12 cellular contexts compared by ENCODE assay signal in genomic region chr19:3479819-3480215, GRCh38. TPM values are rescaled to one million over a fixed set of nuclear protein-coding genes. Genes with fewer than 3 reads are reported as not detected.
DNase-seq lines count a peak whose midpoint lies in the region; ATAC-seq and TF ChIP-seq lines count a peak whose summit lies in the region.
"Had no signal": no experiment of that assay in that cellular context is flagged by ENCODE, and none has a peak within 500 bp of the region (broad histone marks: within the 10 kb centered on the region; RNA-seq: fewer than 3 reads in every experiment).

No MANE protein-coding gene starts in this region.

- H2AFZ ChIP-seq in mammary epithelial cell (ENCODE audit: low read depth, low read length): no peak overlapping the region

- H3K9ac ChIP-seq in mammary epithelial cell (ENCODE audit: insufficient read depth, low read length): no peak overlapping the region

- in situ Hi-C loops in mammary epithelial cell (cut with MboI; ENCODE audit: low sequenced_read_pairs in 2 of 2) (loop anchor here (10.0 to 25.0 kb wide), 2 partner anchors 155 to 518 kb away; no protein-coding TSS in a partner anchor), KBM-7 (cut with MboI; ENCODE audit: low pct_unique_long_range_greater_than_20kb, low sequenced_read_pairs) (no loop called here)

- no peaks in the 10 kb centered on the region for H3K9me3 ChIP-seq in mammary epithelial cell (replicated peaks; ENCODE audit: insufficient read depth, low read length)
- H3K9me3 ChIP-seq: gastroesophageal sphincter had no signal

- DNase-seq in T-helper 2 cell: peak in 3 of 5 experiments; percentile 20 to 43 (median 23)
- DNase-seq in T-helper 2 cell treated with Interferon-gamma antibody and Interleukin-4, amounts not matched to agents 5 μg/mL and 100 μg/mL, for 36 hours (ENCODE audit: low spot score): no peak
- DNase-seq in NCI-H69 (lab: John Stamatoyannopoulos, UW): peak; percentile 71
- DNase-seq in mammary epithelial cell: no peak
- DNase-seq in nephron progenitor cell: peak; percentile 39
- no peak for DNase-seq in KBM-7
- DNase-seq: NCI-H187 treated with DMSO at 0.1 percent for 48 hours had no signal

- H3K4me3 ChIP-seq in mammary epithelial cell (replicated peaks in 1 of 3; ENCODE audit: insufficient read depth in 1 of 3, low read depth in 2 of 3, low read length in 3 of 3): peak overlapping the region in 1 of 3 experiments; percentile 22
- H3K4me3 ChIP-seq: gastroesophageal sphincter had no signal

- intact Hi-C loops in mammary epithelial cell (cut with micrococcal nuclease): no loop called here

- WGBS in mammary epithelial cell (ENCODE audit: low coverage, missing lambda C conversion rate): no CpG with 5 or more reads among the region's 10 CpGs

- peak overlapping the region; percentile 46 for H3K4me2 ChIP-seq in mammary epithelial cell (ENCODE audit: insufficient read depth, low read depth, low read length)

- H3K36me3 ChIP-seq in mammary epithelial cell (ENCODE audit: insufficient read depth, low read length): no peaks in the 10 kb centered on the region
- H3K36me3 ChIP-seq: gastroesophageal sphincter had no signal

- peaks cover 17% of the 10 kb centered on the region for H3K4me1 Mint-ChIP-seq in T-helper 2 cell treated with Interferon-gamma antibody and Interleukin-4, amounts not matched to agents 5 μg/mL and 100 μg/mL, for 36 hours (ENCODE audit: low read depth)
- peaks cover 24% of the 10 kb centered on the region for H3K4me1 Mint-ChIP-seq in nephron progenitor cell
- H3K4me1 Mint-ChIP-seq: brain had no signal

- no peak overlapping the region for H3K27ac Mint-ChIP-seq in T-helper 2 cell treated with Interferon-gamma antibody and Interleukin-4, amounts not matched to agents 5 μg/mL and 100 μg/mL, for 36 hours
- no peak overlapping the region for H3K27ac Mint-ChIP-seq in nephron progenitor cell
- H3K27ac Mint-ChIP-seq: brain had no signal

- no peak overlapping the region for H3K4me3 Mint-ChIP-seq in T-helper 2 cell treated with Interferon-gamma antibody and Interleukin-4, amounts not matched to agents 5 μg/mL and 100 μg/mL, for 36 hours
- no peak overlapping the region for H3K4me3 Mint-ChIP-seq in nephron progenitor cell
- H3K4me3 Mint-ChIP-seq: brain had no signal

- ATAC-seq in HG03520 (IDR thresholded peaks at IDR 0.05; ENCODE audit: unreplicated experiment) (no peak), GM21529 (IDR thresholded peaks at IDR 0.05; ENCODE audit: unreplicated experiment) (no peak)
- ATAC-seq: gastroesophageal sphincter had no signal

- no peaks in the 10 kb centered on the region for H3K27me3 ChIP-seq in mammary epithelial cell (ENCODE audit: insufficient read depth, low read length)

- no peak overlapping the region for H3K27ac ChIP-seq in mammary epithelial cell (ENCODE audit: insufficient read depth, low read depth, low read length)
- H3K27ac ChIP-seq: gastroesophageal sphincter had no signal

- peaks cover 5% of the 10 kb centered on the region for H3K4me1 ChIP-seq in mammary epithelial cell (ENCODE audit: insufficient read depth, low read length)
- H3K4me1 ChIP-seq: gastroesophageal sphincter had no signal

- no peaks in the 10 kb centered on the region for H3K36me3 Mint-ChIP-seq in T-helper 2 cell treated with Interferon-gamma antibody and Interleukin-4, amounts not matched to agents 5 μg/mL and 100 μg/mL, for 36 hours (ENCODE audit: low read depth)
- H3K36me3 Mint-ChIP-seq in nephron progenitor cell (ENCODE audit: low read depth): no peaks in the 10 kb centered on the region
- H3K36me3 Mint-ChIP-seq: brain had no signal

- H3K9me3 Mint-ChIP-seq in T-helper 2 cell treated with Interferon-gamma antibody and Interleukin-4, amounts not matched to agents 5 μg/mL and 100 μg/mL, for 36 hours: no peaks in the 10 kb centered on the region
- H3K9me3 Mint-ChIP-seq in nephron progenitor cell: no peaks in the 10 kb centered on the region

- BruUV-seq in mammary epithelial cell (replicated peaks; lab: Mats Ljungman, UMichigan): no TSS peak

- H3K79me2 ChIP-seq in mammary epithelial cell (ENCODE audit: insufficient read depth, low read length): no peaks in the 10 kb centered on the region

- CTCF ChIA-PET in mammary epithelial cell (lab: Charles Lee; ENCODE audit: low non-redundant PET): interaction anchor here (0.6 kb wide), 1 partner anchor 174 kb away, joined by 3 read pairs; no protein-coding TSS in a partner anchor

- dilution Hi-C loops in mammary epithelial cell (cut with HindIII; ENCODE audit: low sequenced_read_pairs): no loop called here

- TF ChIP-seq CTCF in mammary epithelial cell (conservative IDR thresholded peaks at IDR 0.05 in 1 of 2, IDR thresholded peaks at IDR 0.05 in 1 of 2; ENCODE audit: extremely low read depth in 1 of 2, insufficient read depth in 1 of 2, low read depth in 1 of 2, low read length in 2 of 2) (no peak), nephron progenitor cell (IDR thresholded peaks at IDR 0.05) (no peak)

- H4K20me1 ChIP-seq in mammary epithelial cell (ENCODE audit: insufficient read depth, low read length): no peaks in the 10 kb centered on the region

- H3K27me3 Mint-ChIP-seq in T-helper 2 cell treated with Interferon-gamma antibody and Interleukin-4, amounts not matched to agents 5 μg/mL and 100 μg/mL, for 36 hours (ENCODE audit: low read depth): peaks cover 2% of the 10 kb centered on the region
- H3K27me3 Mint-ChIP-seq in nephron progenitor cell (ENCODE audit: low read depth, poor library complexity): peaks cover 34% of the 10 kb centered on the region

RNA-seq across cellular contexts. Expression of gene SMIM24, which starts 0.5 kb away (rescaled TPM):
- 1 to 10 TPM in 1 of 2 donors, not detected in 1; 2.7 TPM for total RNA-seq in mammary epithelial cell
- polyA plus RNA-seq in mammary epithelial cell: 0.90 TPM
- not detected for polyA minus RNA-seq in mammary epithelial cell
- total RNA-seq: gastroesophageal sphincter had no signal

RNA-seq across cellular contexts. Expression of gene SMIM44, which starts 3.4 kb away (rescaled TPM):
- 1 to 10 TPM in 1 of 2 donors, not detected in 1; 2.7 TPM for total RNA-seq in mammary epithelial cell
- not detected for polyA plus RNA-seq in mammary epithelial cell
- not detected for polyA minus RNA-seq in mammary epithelial cell
- total RNA-seq: gastroesophageal sphincter had no signal
- polyA plus RNA-seq: BJ had no signal

RNA-seq across cellular contexts. Expression of gene DOHH, which starts 20.7 kb away (rescaled TPM):
- total RNA-seq in mammary epithelial cell: 10 to 100 TPM; 11.7 to 14.7 TPM
- polyA plus RNA-seq in mammary epithelial cell: 11.0 TPM
- 3.4 TPM for polyA minus RNA-seq in mammary epithelial cell

RNA-seq across cellular contexts. Expression of gene FZR1, which starts 26.3 kb away (rescaled TPM):
- 10 to 100 TPM; 49.8 to 55.0 TPM for total RNA-seq in mammary epithelial cell
- polyA plus RNA-seq in mammary epithelial cell: 35.3 TPM
- 46.5 TPM for polyA minus RNA-seq in mammary epithelial cell

RNA-seq across cellular contexts. Expression of gene TEKTIP1, which starts 59.2 kb away (rescaled TPM):
- total RNA-seq in mammary epithelial cell: 1 to 10 TPM in 1 of 2 donors, not detected in 1; 1.9 TPM
- polyA plus RNA-seq in mammary epithelial cell: not detected
- polyA minus RNA-seq in mammary epithelial cell: not detected
- total RNA-seq: gastroesophageal sphincter had no signal
- polyA plus RNA-seq: BJ had no signal

Comparison
In these comparisons a context has a peak if more than half of its experiments do, and no peak if none do; other contexts are left out.
1. DNase-seq: peak in T-helper 2 cell (3 of 5), NCI-H69 (single experiment) and nephron progenitor cell (single experiment); none in T-helper 2 cell treated with Interferon-gamma antibody and Interleukin-4, amounts not matched to agents 5 μg/mL and 100 μg/mL, for 36 hours (single experiment), mammary epithelial cell (single experiment) and KBM-7 (single experiment).